In genomic region chr11:94750319-94751215, GRCh38 we compare ENCODE assay signal across 14 cellular contexts. TPM values are rescaled to one million over a fixed set of nuclear protein-coding genes. Genes with fewer than 3 reads are reported as not detected.
DNase-seq lines count a peak whose midpoint lies in the region; ATAC-seq and TF ChIP-seq lines count a peak whose summit lies in the region.
"Had no signal": no experiment of that assay in that cellular context is flagged by ENCODE, and none has a peak within 500 bp of the region (broad histone marks: within the 10 kb centered on the region; RNA-seq: fewer than 3 reads in every experiment).

No MANE protein-coding gene starts in this region.

- ATAC-seq in heart right ventricle: peak; percentile 56 to 89 (median 78)
- ATAC-seq in HG03469 (IDR thresholded peaks at IDR 0.05; ENCODE audit: unreplicated experiment): no peak

- H3K27me3 ChIP-seq in ascending aorta (no peaks in the 10 kb centered on the region), heart right ventricle (no peaks in the 10 kb centered on the region), parathyroid adenoma (ENCODE audit: control insufficient read depth, insufficient read depth, low read length) (no peaks in the 10 kb centered on the region)
- H3K27me3 ChIP-seq: testis had no signal

- H3K9ac ChIP-seq in parathyroid adenoma: no peak overlapping the region

- H3K4me1 ChIP-seq in ascending aorta (peaks cover 0 to 7% of the 10 kb centered on the region in 2 donors), heart right ventricle (peaks cover 0 to 56% (median 25%) of the 10 kb centered on the region in 9 donors), parathyroid adenoma (no peaks in the 10 kb centered on the region)
- H3K4me1 ChIP-seq: testis had no signal

- intact Hi-C loops in ascending aorta (cut with DNase I): no loop called here
- intact Hi-C loops in heart right ventricle (cut with DNase I): no loop called here

- WGBS in heart right ventricle, 2 donors: 49 to 51% methylated on average over 10 of the region's 10 CpGs

- DNase-seq in GDM1 (lab: John Stamatoyannopoulos, UW): peak; percentile 36
- DNase-seq in ascending aorta (ENCODE audit: low spot score in 2 of 2): no peak
- DNase-seq in heart right ventricle: peak in 1 of 2 donors; percentile 47
- no peak for DNase-seq in NCI-H2081 (lab: John Stamatoyannopoulos, UW)
- no peak for DNase-seq in COLO668 (lab: John Stamatoyannopoulos, UW; ENCODE audit: unreplicated experiment)
- DNase-seq in stimulated activated CD4-positive, alpha-beta T cell treated with anti-CD3 and anti-CD28 coated beads, Interleukin-1b, Interleukin-23, amount 100 ng/mL, for 48 hours: no peak
- DNase-seq: activated CD4-positive, CD25-positive, alpha-beta regulatory T cell; activated CD8-positive, alpha-beta memory T cell treated with anti-CD3 and anti-CD28 coated beads, Interleukin-2, amount 50 U/mL, for 48 hours; central memory CD4-positive, alpha-beta T cell; MV-4-11; testis had no signal

- no peaks in the 10 kb centered on the region for H3K79me2 ChIP-seq in parathyroid adenoma

- no peak overlapping the region for H3K4me3 ChIP-seq in ascending aorta
- peak overlapping the region in 6 of 10 donors; percentile 4 to 30 (median 16) for H3K4me3 ChIP-seq in heart right ventricle
- H3K4me3 ChIP-seq in parathyroid adenoma (ENCODE audit: low read depth, low read length): no peak overlapping the region
- H3K4me3 ChIP-seq: testis had no signal

- H3K36me3 ChIP-seq in ascending aorta: no peaks in the 10 kb centered on the region
- H3K36me3 ChIP-seq in heart right ventricle: no peaks in the 10 kb centered on the region
- H3K36me3 ChIP-seq in parathyroid adenoma (ENCODE audit: control insufficient read depth, insufficient read depth, low read length): no peaks in the 10 kb centered on the region
- H3K36me3 ChIP-seq: neutrophil had no signal

- H3K9me3 ChIP-seq in ascending aorta (no peaks in the 10 kb centered on the region), heart right ventricle (no peaks in the 10 kb centered on the region), parathyroid adenoma (ENCODE audit: control insufficient read depth, low read length) (no peaks in the 10 kb centered on the region)
- H3K9me3 ChIP-seq: neutrophil, testis had no signal

- H2AFZ ChIP-seq in parathyroid adenoma: no peak overlapping the region

- no peak for TF ChIP-seq CTCF in ascending aorta (IDR thresholded peaks at IDR 0.05)
- no peak for TF ChIP-seq CTCF in heart right ventricle (IDR thresholded peaks at IDR 0.05)
- no peak for TF ChIP-seq CTCF in parathyroid adenoma (IDR thresholded peaks at IDR 0.05)

- H3K27ac ChIP-seq in ascending aorta (peak overlapping the region; percentile 7 to 48), heart right ventricle (peak overlapping the region; percentile 21 to 82 (median 61)), parathyroid adenoma (peak overlapping the region; percentile 49)
- H3K27ac ChIP-seq: neutrophil, testis had no signal

- no peak overlapping the region for H3K4me2 ChIP-seq in parathyroid adenoma (ENCODE audit: low read length)

RNA-seq across cellular contexts. Expression of gene AMOTL1, which starts 17.6 kb away (rescaled TPM):
- 32.6 TPM for total RNA-seq in ascending aorta
- total RNA-seq in heart right ventricle: 100 to 1,000 TPM in 2 of 10 donors, 10 to 100 TPM in 8; 30.5 to 115 (median 77.1) TPM
- 1 to 10 TPM; 3.1 to 8.3 TPM for polyA plus RNA-seq in heart right ventricle

Comparison
In these comparisons a context has a peak if more than half of its experiments do, and no peak if none do; other contexts are left out.
1. H3K4me3 ChIP-seq: peak in heart right ventricle (6 of 10); none in ascending aorta (0 of 2) and parathyroid adenoma (single experiment).
2. Peak in every context shown above with its lines, with median percentiles within 50 percentile points of each other: H3K27ac ChIP-seq.